7 cellular contexts compared by ENCODE assay signal in the genomic region with DNA sequence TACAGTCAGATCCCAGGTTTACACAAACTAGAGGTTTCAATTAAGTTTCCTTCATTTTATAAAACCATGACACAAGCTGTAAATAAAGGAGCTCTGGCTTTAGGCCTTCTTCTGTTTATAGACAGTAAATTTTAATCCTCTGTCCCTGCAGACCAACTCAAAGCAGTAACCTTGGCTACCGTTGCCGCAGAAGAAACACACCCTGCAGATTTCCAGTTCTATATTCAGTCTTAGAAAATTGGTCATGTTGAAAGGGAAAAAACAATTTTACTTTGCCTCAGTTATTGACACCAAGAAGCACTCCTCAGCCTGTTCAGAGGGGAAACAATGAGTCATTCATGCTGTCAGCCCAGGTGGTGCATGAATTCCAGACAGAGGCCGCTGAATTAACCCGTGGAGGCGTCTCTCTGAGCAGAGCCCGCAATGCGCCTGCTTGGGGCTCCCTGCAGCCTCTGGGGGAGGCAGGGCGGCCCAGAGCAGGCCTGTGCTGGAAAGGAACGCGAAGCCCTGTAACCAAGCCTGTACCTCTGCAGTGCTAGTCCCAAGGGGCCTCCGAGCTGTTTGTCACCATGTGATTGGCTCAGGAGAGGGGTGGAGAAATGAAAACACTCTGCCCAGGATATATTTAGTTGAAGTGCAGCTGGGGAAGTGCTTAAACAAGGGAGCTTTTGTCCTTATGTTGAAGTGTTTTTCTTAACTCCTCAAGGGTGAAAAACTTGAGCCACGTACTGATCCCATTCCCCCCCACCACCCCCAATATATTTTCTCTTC.
A peak's percentile ranks its signal among the peaks of the same experiment; 100 is the strongest.
DNase-seq lines count a peak whose midpoint lies in the region; ATAC-seq and TF ChIP-seq lines count a peak whose summit lies in the region.

No MANE protein-coding gene starts in this region.

- intact Hi-C loops in sigmoid colon (cut with DNase I): loop anchor here (1.0 to 2.0 kb wide), 2 partner anchors 21 to 51 kb away; no protein-coding TSS in a partner anchor

- no peak for TF ChIP-seq CTCF in sigmoid colon (IDR thresholded peaks at IDR 0.05)

- peak in 1 of 4 donors; percentile 57 for TF ChIP-seq EP300 in sigmoid colon (IDR thresholded peaks at IDR 0.05)

- peak overlapping the region; percentile 85 to 93 (median 90) for H3K27ac ChIP-seq in sigmoid colon

- no peaks in the 10 kb centered on the region for H3K9me3 ChIP-seq in sigmoid colon

- H3K4me3 ChIP-seq in sigmoid colon: peak overlapping the region; percentile 17 to 38 (median 30)

- no peaks in the 10 kb centered on the region for H3K36me3 ChIP-seq in sigmoid colon

- no peaks in the 10 kb centered on the region for H3K27me3 ChIP-seq in sigmoid colon

- 0% methylated on average over 12 of the region's 12 CpGs for WGBS in sigmoid colon, 2 donors

- ATAC-seq in GM18511 (IDR thresholded peaks at IDR 0.05; ENCODE audit: unreplicated experiment) (peak; percentile 94), HG03025 (IDR thresholded peaks at IDR 0.05; ENCODE audit: low FRiP score, unreplicated experiment) (peak; percentile 94)

- peak; percentile 70 to 74 for TF ChIP-seq POLR2A in sigmoid colon (IDR thresholded peaks at IDR 0.05)

- DNase-seq in NCI-H2029 treated with DMSO at 0.1 percent for 48 hours (lab: John Stamatoyannopoulos, UW): peak; percentile 65
- DNase-seq in T1000 (lab: John Stamatoyannopoulos, UW): peak; percentile 81
- DNase-seq in astrocyte of the hippocampus (ENCODE audit: low read depth, low spot score): peak; percentile 97
- peak; percentile 48 to 97 (median 83) for DNase-seq in hypothalamus (lab: John Stamatoyannopoulos, UW)
- DNase-seq in sigmoid colon: peak; percentile 98

- H3K4me1 ChIP-seq in sigmoid colon: peaks cover 4 to 41% (median 39%) of the 10 kb centered on the region in 4 donors

Comparison
In these comparisons a context has a peak if more than half of its experiments do, and no peak if none do; other contexts are left out.
1. Peak in every context shown above with its lines: DNase-seq, ATAC-seq, H3K4me3 ChIP-seq and H3K27ac ChIP-seq.